In the genomic region with DNA sequence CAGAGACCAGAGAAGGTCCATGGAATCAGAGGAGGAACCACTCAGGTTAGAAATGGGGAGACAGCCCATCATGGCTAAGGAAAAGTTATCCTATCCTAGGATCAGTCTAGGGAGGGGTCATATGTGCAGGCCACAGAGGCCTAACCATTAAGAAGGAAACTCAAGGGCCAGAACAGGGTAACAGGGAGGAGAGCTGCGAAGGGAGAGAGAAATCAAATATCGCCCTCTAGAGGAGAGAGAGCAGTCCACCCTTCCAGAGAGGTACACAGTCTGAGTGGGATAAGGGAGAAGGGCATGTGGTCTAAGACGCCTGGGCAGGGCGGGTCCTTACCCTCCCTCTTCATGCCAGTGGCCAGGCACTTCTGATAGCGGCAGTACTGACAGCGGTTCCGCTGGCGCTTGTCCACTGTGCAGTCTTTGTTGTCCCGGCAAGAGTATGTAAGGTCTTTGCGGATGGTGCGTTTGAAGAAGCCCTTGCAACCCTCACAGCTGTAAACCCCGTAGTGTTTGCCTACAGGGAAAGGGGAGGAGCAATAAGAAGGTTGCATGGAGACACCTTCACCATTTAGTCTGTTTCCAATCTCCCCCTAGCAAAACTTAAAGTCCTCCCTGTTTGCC, we compare ENCODE assay signal across 9 cellular contexts. TPM values are rescaled to one million over a fixed set of nuclear protein-coding genes. Genes with fewer than 3 reads are reported as not detected.
DNase-seq lines count a peak whose midpoint lies in the region; ATAC-seq, FAIRE-seq and TF ChIP-seq lines count a peak whose summit lies in the region.
"Had no signal": no experiment of that assay in that cellular context is flagged by ENCODE, and none has a peak within 500 bp of the region (broad histone marks: within the 10 kb centered on the region; RNA-seq: fewer than 3 reads in every experiment).

No MANE protein-coding gene starts in this region.

- DNase-seq in NCI-H1436 (lab: John Stamatoyannopoulos, UW): peak; percentile 41
- no peak for DNase-seq in NCI-H1436 treated with DMSO at 0.1 percent for 48 hours (lab: John Stamatoyannopoulos, UW)
- DNase-seq in HL-60 (ENCODE audit: low read depth in 1 of 2, low spot score in 1 of 2): peak in 1 of 2 experiments; percentile 61
- peak; percentile 73 for DNase-seq in PC-3
- peak; percentile 71 for DNase-seq in bronchial epithelial cell (ENCODE audit: low read depth)
- DNase-seq in kidney glomerular epithelial cell (lab: John Stamatoyannopoulos, UW): peak; percentile 31
- DNase-seq in thoracic aorta (ENCODE audit: low spot score): no peak

- CTCF ChIA-PET in PC-3 (lab: Charles Lee): interaction anchor here (0.6 to 1.2 kb wide), 2 partner anchors 49 to 51 kb away, joined by 3 to 5 read pairs; no protein-coding TSS in a partner anchor

- BruUV-seq in PC-3 (replicated peaks; lab: Mats Ljungman, UMichigan): no TSS peak

- FAIRE-seq in bronchial epithelial cell (lab: Jason Lieb, UNC): no peak

- H3F3A ChIP-seq in PC-3 (ENCODE audit: low read length, unreplicated experiment): no peaks in the 10 kb centered on the region

- ATAC-seq in PC-3 (peak; percentile 50), thoracic aorta (ENCODE audit: insufficient number of reproducible peaks, low FRiP score, low read depth) (no peak), GM21367 (IDR thresholded peaks at IDR 0.05; ENCODE audit: unreplicated experiment) (no peak)

- peaks cover 15% of the 10 kb centered on the region for H3K4me1 ChIP-seq in PC-3 (ENCODE audit: insufficient read depth, low read length)
- H3K4me1 ChIP-seq in thoracic aorta (ENCODE audit: control insufficient read depth in 1 of 2, low read depth in 2 of 2): peaks cover 24 to 43% of the 10 kb centered on the region in 2 donors

- TF ChIP-seq CTCF in HL-60 (IDR thresholded peaks at IDR 0.05; ENCODE audit: insufficient read depth, low read length) (peak; percentile 76), PC-3 (conservative IDR thresholded peaks at IDR 0.05; ENCODE audit: low read depth, low read length) (peak; percentile 82), bronchial epithelial cell (IDR thresholded peaks at IDR 0.05; ENCODE audit: insufficient read depth, low read length, severe bottlenecking) (peak; percentile 85), thoracic aorta (IDR thresholded peaks at IDR 0.05) (peak; percentile 52)

- no peak overlapping the region for H3K4me3 ChIP-seq in HL-60 (replicated peaks; ENCODE audit: insufficient read depth, low read length)
- no peak overlapping the region for H3K4me3 ChIP-seq in PC-3 (ENCODE audit: low read length)
- H3K4me3 ChIP-seq in bronchial epithelial cell (ENCODE audit: low read depth, low read length): no peak overlapping the region
- H3K4me3 ChIP-seq in thoracic aorta: no peak overlapping the region
- H3K4me3 ChIP-seq: BLaER1 treated with 17β-estradiol and CSF1 and Interleukin-3, amounts not matched to agents 10 nM and 100 nM had no signal

- intact Hi-C loops in PC-3 (cut with micrococcal nuclease): loop anchor here (5.0 kb wide), 1 partner anchor 35 kb away; no protein-coding TSS in a partner anchor

- H3K4me2 ChIP-seq in PC-3 (ENCODE audit: low read length): no peak overlapping the region

- POLR2A ChIA-PET in PC-3 (lab: Charles Lee; ENCODE audit: unreplicated experiment): interaction anchor here (0.6 kb wide), 1 partner anchor 44 kb away, joined by 4 read pairs; no protein-coding TSS in a partner anchor

- H3K79me2 ChIP-seq in PC-3 (ENCODE audit: low read length): peaks cover 47% of the 10 kb centered on the region

- H2AFZ ChIP-seq in PC-3 (ENCODE audit: low read length): no peak overlapping the region

- no peaks in the 10 kb centered on the region for H3K9me2 ChIP-seq in PC-3 (replicated peaks; ENCODE audit: low read length)

- H3K27me3 ChIP-seq in HL-60 (ENCODE audit: insufficient read depth, poor library complexity, severe bottlenecking) (peaks cover 4% of the 10 kb centered on the region), PC-3 (ENCODE audit: low read length) (no peaks in the 10 kb centered on the region), bronchial epithelial cell (ENCODE audit: control insufficient read depth, insufficient read depth, low read length) (peaks cover 1% of the 10 kb centered on the region), thoracic aorta (replicated peaks; ENCODE audit: insufficient read depth) (no peaks in the 10 kb centered on the region)

- H4K20me1 ChIP-seq in PC-3 (ENCODE audit: low read length): peaks cover 5% of the 10 kb centered on the region; the same call in 1 of the 2 replicates

- H3K36me3 ChIP-seq in PC-3 (ENCODE audit: low read depth, low read length) (peaks cover 34% of the 10 kb centered on the region), bronchial epithelial cell (ENCODE audit: control insufficient read depth, insufficient read depth, low read length) (peaks cover 22% of the 10 kb centered on the region), thoracic aorta (peaks cover 30% of the 10 kb centered on the region)

- H3K9me3 ChIP-seq in PC-3 (ENCODE audit: low read length): no peaks in the 10 kb centered on the region
- no peaks in the 10 kb centered on the region for H3K9me3 ChIP-seq in thoracic aorta
- H3K9me3 ChIP-seq: BLaER1 treated with 17β-estradiol and CSF1 and Interleukin-3, amounts not matched to agents 10 nM and 100 nM had no signal

- H3K9ac ChIP-seq in PC-3 (ENCODE audit: low read length): no peak overlapping the region

- H3K27ac ChIP-seq in HL-60 (replicated peaks): no peak overlapping the region
- H3K27ac ChIP-seq in PC-3 (ENCODE audit: low read length): no peak overlapping the region
- no peak overlapping the region for H3K27ac ChIP-seq in thoracic aorta
- H3K27ac ChIP-seq: BLaER1 treated with 17β-estradiol and CSF1 and Interleukin-3, amounts not matched to agents 10 nM and 100 nM had no signal

RNA-seq across cellular contexts. Expression of gene RXRB, which starts 2.9 kb away (rescaled TPM):
- 24.0 and 30.9 TPM in 2 replicates for total RNA-seq in PC-3 (2014; rRNA removed)
- total RNA-seq in bronchial epithelial cell: 13.2 and 15.3 TPM in 2 replicates
- total RNA-seq in thoracic aorta: 10 to 100 TPM; 38.7 to 47.2 TPM

RNA-seq across cellular contexts. Expression of gene SLC39A7, which starts 3.1 kb away (rescaled TPM):
- total RNA-seq in PC-3 (2014; rRNA removed) (128 and 149 TPM in 2 replicates), bronchial epithelial cell (90.4 and 94.0 TPM in 2 replicates), thoracic aorta (100 to 1,000 TPM in 1 of 2 donors, 10 to 100 TPM in 1; 71.3 to 106 TPM)

RNA-seq across cellular contexts. Expression of gene COL11A2, which starts 5.3 kb away (rescaled TPM):
- total RNA-seq in PC-3 (2014; rRNA removed): 0.58 and 0.63 TPM in 2 replicates
- total RNA-seq in bronchial epithelial cell: under 0.01 TPM in 2 replicates
- total RNA-seq in thoracic aorta: 1 to 10 TPM; 1.9 to 3.4 TPM

RNA-seq across cellular contexts. Expression of gene HSD17B8, which starts 6.9 kb away (rescaled TPM):
- total RNA-seq in PC-3 (2014; rRNA removed): 4.2 and 6.2 TPM in 2 replicates
- total RNA-seq in bronchial epithelial cell: 59.8 and 76.4 TPM in 2 replicates
- total RNA-seq in thoracic aorta: 10 to 100 TPM in 1 of 2 donors, 1 to 10 TPM in 1; 4.0 to 15.0 TPM

RNA-seq across cellular contexts. Expression of gene RING1, which starts 10.8 kb away (rescaled TPM):
- total RNA-seq in PC-3 (2014; rRNA removed) (23.3 and 37.5 TPM in 2 replicates), bronchial epithelial cell (43.4 and 50.7 TPM in 2 replicates), thoracic aorta (10 to 100 TPM; 13.2 to 17.3 TPM)

Comparison
In these comparisons a context has a peak if more than half of its experiments do, and no peak if none do; other contexts are left out.
1. DNase-seq: peak in NCI-H1436 (single experiment), PC-3 (single experiment), bronchial epithelial cell (single experiment) and kidney glomerular epithelial cell (single experiment); none in NCI-H1436 treated with DMSO at 0.1 percent for 48 hours (single experiment) and thoracic aorta (single experiment).
2. Peak in every context shown above with its lines, with median percentiles within 50 percentile points of each other: CTCF ChIP-seq.